Comparison of ENCODE assay signal across 7 cellular contexts in genomic region chr6:44185356-44185755, GRCh38. TPM values are rescaled to one million over a fixed set of nuclear protein-coding genes. Genes with fewer than 3 reads are reported as not detected.
"Had no signal": no experiment of that assay in that cellular context is flagged by ENCODE, and none has a peak within 500 bp of the region (broad histone marks: within the 10 kb centered on the region; RNA-seq: fewer than 3 reads in every experiment).

No MANE protein-coding gene starts in this region.

RNA-seq across cellular contexts. Expression of gene CAPN11, which starts 26.7 kb away (rescaled TPM):
- total RNA-seq: activated CD8-positive, alpha-beta memory T cell treated with anti-CD3 and anti-CD28 coated beads, Interleukin-2, amount 10 ng/mL, durations not matched to agents 7 days and 5 days; PC-9; SK-MEL-5 had no signal

RNA-seq across cellular contexts. Expression of gene MYMX, which starts 31.4 kb away (rescaled TPM):
- total RNA-seq: activated CD4-positive, alpha-beta memory T cell treated with anti-CD3 and anti-CD28 coated beads, Interleukin-2, amount 10 ng/mL, durations not matched to agents 7 days and 5 days; activated CD8-positive, alpha-beta memory T cell treated with anti-CD3 and anti-CD28 coated beads, Interleukin-2, amount 10 ng/mL, durations not matched to agents 7 days and 5 days; activated naive CD8-positive, alpha-beta T cell treated with anti-CD3 and anti-CD28 coated beads for 36 hours; PC-9; Right ventricle myocardium inferior; SK-MEL-5; T-cell had no signal
